ENCODE assay signal across 1 cellular context in genomic region chr1:47334765-47335435, GRCh38.
TF ChIP-seq lines count a peak whose summit lies in the region.

No MANE protein-coding gene starts in this region.

TF ChIP-seq in HEK293, 187 proteins besides CTCF, POLR2A, EP300 and RAD21 (continued from another document):
- no peak for TF ChIP-seq ZNF18 (tag by site-specific recombination; IDR thresholded peaks at IDR 0.05)
- TF ChIP-seq YY1 (tag by site-specific recombination; IDR thresholded peaks at IDR 0.05), result no peak
- no peak for TF ChIP-seq PRDM10 (tag by site-specific recombination; IDR thresholded peaks at IDR 0.05)
